8 cellular contexts compared by ENCODE assay signal in genomic region chr5:134227259-134227658, GRCh38. TPM values are rescaled to one million over a fixed set of nuclear protein-coding genes. Genes with fewer than 3 reads are reported as not detected.
DNase-seq lines count a peak whose midpoint lies in the region; ATAC-seq and TF ChIP-seq lines count a peak whose summit lies in the region.

No MANE protein-coding gene starts in this region.

- H3K36me3 ChIP-seq in BLaER1, result no peaks in the 10 kb centered on the region

- peak; percentile 10 for DNase-seq in KBM-7
- DNase-seq in activated B cell treated with CpG ODN at 0.5 μM for 24 hours, result no peak
- peak; percentile 53 for DNase-seq in fibroblast of the aortic adventitia (ENCODE audit: low read depth)
- DNase-seq in nucleus accumbens (lab: John Stamatoyannopoulos, UW), result peak in 37 of 56 donors; percentile 6 to 68 (median 30)
- DNase-seq in HuH-7.5 (ENCODE audit: low spot score), result no peak

- CTCF ChIA-PET in activated B cell treated with CpG ODN at 0.5 μM for 24 hours (lab: Charles Lee), result interaction anchor here (0.9 kb wide), 1 partner anchor 360 kb away, joined by 4 read pairs; no protein-coding TSS in a partner anchor

- no peaks in the 10 kb centered on the region for H3K9me3 Mint-ChIP-seq in activated B cell treated with CpG ODN at 0.5 μM for 24 hours

- peak overlapping the region; percentile 95 for H3K27ac Mint-ChIP-seq in activated B cell treated with CpG ODN at 0.5 μM for 24 hours

- no peaks in the 10 kb centered on the region for H3K27me3 Mint-ChIP-seq in activated B cell treated with CpG ODN at 0.5 μM for 24 hours

- peaks cover 35% of the 10 kb centered on the region for H4K20me1 ChIP-seq in BLaER1

- peaks cover 37% of the 10 kb centered on the region for H3K4me1 Mint-ChIP-seq in activated B cell treated with CpG ODN at 0.5 μM for 24 hours

- ATAC-seq in activated B cell treated with CpG ODN at 0.5 μM for 24 hours (ENCODE audit: low read depth), result no peak
- no peak for ATAC-seq in HG03354 (IDR thresholded peaks at IDR 0.05; ENCODE audit: poor library complexity, severe bottlenecking, unreplicated experiment)
- no peak for ATAC-seq in GM21526 (IDR thresholded peaks at IDR 0.05; ENCODE audit: low FRiP score, unreplicated experiment)

- H3K27me3 ChIP-seq in BLaER1, result no peaks in the 10 kb centered on the region

- H3K27ac ChIP-seq in BLaER1, result peak overlapping the region; percentile 99; the same call in 1 of the 2 replicates

- POLR2A ChIA-PET in activated B cell treated with CpG ODN at 0.5 μM for 24 hours (lab: Charles Lee), result interaction anchor here (0.7 to 3.3 kb wide), 10 partner anchors 9 to 1731 kb away, joined by 3 to 53 read pairs (median 12); partner anchors contain the start of genes SKP1, UBE2B and VDAC1

- peak overlapping the region; percentile 84 for H3K4me2 ChIP-seq in BLaER1

- H3K4me3 Mint-ChIP-seq in activated B cell treated with CpG ODN at 0.5 μM for 24 hours, result peak overlapping the region; percentile 94

- H3K9ac ChIP-seq in BLaER1, result peak overlapping the region; percentile 99; the same call in 1 of the 2 replicates

- peaks cover 30% of the 10 kb centered on the region for H3K4me1 ChIP-seq in BLaER1

- no peaks in the 10 kb centered on the region for H3K9me3 ChIP-seq in BLaER1

- H3K36me3 Mint-ChIP-seq in activated B cell treated with CpG ODN at 0.5 μM for 24 hours (ENCODE audit: low read depth), result peaks cover 27% of the 10 kb centered on the region

- in situ Hi-C loops in KBM-7 (cut with MboI; ENCODE audit: low pct_unique_long_range_greater_than_20kb, low sequenced_read_pairs), result no loop called here

- H3K4me3 ChIP-seq in BLaER1 (peak overlapping the region; percentile 99), fibroblast of the aortic adventitia (ENCODE audit: low read depth, low read length) (peak overlapping the region; percentile 96)

- TF ChIP-seq CTCF in activated B cell treated with CpG ODN at 0.5 μM for 24 hours (IDR thresholded peaks at IDR 0.05), result no peak
- peak; percentile 26 for TF ChIP-seq CTCF in fibroblast of the aortic adventitia (IDR thresholded peaks at IDR 0.05; ENCODE audit: insufficient read depth, low read length)

- intact Hi-C loops in activated B cell treated with CpG ODN at 0.5 μM for 24 hours (cut with micrococcal nuclease), result loop anchor here (5.0 to 10.0 kb wide), 4 partner anchors 210 to 1122 kb away; no protein-coding TSS in a partner anchor

RNA-seq across cellular contexts. Expression of gene PPP2CA, which starts 1.4 kb away (rescaled TPM):
- total RNA-seq in activated B cell treated with CpG ODN at 0.5 μM for 24 hours, result 103 and 118 TPM in 2 replicates
- 76.6 and 137 TPM in 2 replicates for total RNA-seq in fibroblast of the aortic adventitia (ENCODE audit: low replicate concordance)

RNA-seq across cellular contexts. Expression of gene SKP1, which starts 50.5 kb away (rescaled TPM):
- 193 and 211 TPM in 2 replicates for total RNA-seq in activated B cell treated with CpG ODN at 0.5 μM for 24 hours
- 271 and 349 TPM in 2 replicates for total RNA-seq in fibroblast of the aortic adventitia (ENCODE audit: low replicate concordance)

Comparison
In these comparisons a context has a peak if more than half of its experiments do, and no peak if none do; other contexts are left out.
1. DNase-seq: peak in KBM-7 (single experiment), fibroblast of the aortic adventitia (single experiment) and nucleus accumbens (37 of 56); none in activated B cell treated with CpG ODN at 0.5 μM for 24 hours (single experiment) and HuH-7.5 (single experiment).